Comparison of ENCODE assay signal across 16 cellular contexts in genomic region chr1:185450917-185451316, GRCh38.
DNase-seq lines count a peak whose midpoint lies in the region; ATAC-seq, FAIRE-seq and TF ChIP-seq lines count a peak whose summit lies in the region.
"Had no signal": no experiment of that assay in that cellular context is flagged by ENCODE, and none has a peak within 500 bp of the region (broad histone marks: within the 10 kb centered on the region; RNA-seq: fewer than 3 reads in every experiment).

No MANE protein-coding gene starts in this region.

- no peaks in the 10 kb centered on the region for H3K9me3 ChIP-seq in HepG2 (ENCODE audit: low read length)
- no peaks in the 10 kb centered on the region for H3K9me3 ChIP-seq in right lobe of liver
- H3K9me3 ChIP-seq in colonic mucosa, result no peaks in the 10 kb centered on the region
- H3K9me3 ChIP-seq: SJSA1 had no signal

- CTCF ChIA-PET in HepG2 (lab: Yijun Ruan, JAX; ENCODE audit: low intra/inter-chr PET ratio, low total read pairs), result no interaction called here

- H3K27ac ChIP-seq in HepG2 (ENCODE audit: extremely low read length, insufficient read depth, low read length) (no peak overlapping the region), right lobe of liver (no peak overlapping the region), colonic mucosa (peak overlapping the region; percentile 73)
- H3K27ac ChIP-seq: KMS-11, PC-9 had no signal

- FAIRE-seq in HepG2 (lab: Jason Lieb, UNC), result no peak
- FAIRE-seq: A549, GM19239 had no signal

- intact Hi-C loops in HepG2 (cut with micrococcal nuclease; ENCODE audit: unreplicated experiment) (no loop called here), right lobe of liver (cut with DNase I) (no loop called here), colonic mucosa (cut with DNase I) (no loop called here)

- TF ChIP-seq RAD21 in HepG2 (CRISPR knock-in tag; IDR thresholded peaks at IDR 0.05), result no peak

- H2AFZ ChIP-seq in HepG2 (ENCODE audit: low read length), result no peak overlapping the region
- H2AFZ ChIP-seq: PC-9 had no signal

- no peaks in the 10 kb centered on the region for H4K20me1 ChIP-seq in HepG2 (ENCODE audit: insufficient read depth, low read length)

- no TSS peak for BruUV-seq in HepG2 (replicated peaks; lab: Mats Ljungman, UMichigan)

- WGBS in HepG2 (ENCODE audit: low lambda C conversion rate), result 23% methylated on average over 5 of the region's 5 CpGs
- WGBS in right lobe of liver (ENCODE audit: insufficient coverage, low coverage, low lambda C conversion rate, missing lambda C conversion rate), result 78% methylated on average over 4 of the region's 5 CpGs

- no peak overlapping the region for H3K4me2 ChIP-seq in HepG2 (ENCODE audit: low read depth, low read length)
- H3K4me2 ChIP-seq: A549, KMS-11, PC-9 had no signal

- DNase-seq in HepG2 (ENCODE audit: low spot score) (no peak), right lobe of liver (no peak), colonic mucosa (no peak), iPS-NIHi7 (ENCODE audit: extremely low spot score) (peak; percentile 30), T-helper 1 cell (no peak), GM19240 (ENCODE audit: insufficient read length, low spot score) (no peak), left lobe of liver (ENCODE audit: low spot score) (no peak)
- DNase-seq: NCI-H1436, NCI-H2029, NCI-H774, PC-9 had no signal

- TF ChIP-seq CTCF in HepG2 (CRISPR knock-in tag; IDR thresholded peaks at IDR 0.05) (no peak), right lobe of liver (IDR thresholded peaks at IDR 0.05) (no peak), colonic mucosa (IDR thresholded peaks at IDR 0.05) (no peak)

- POLR2A ChIA-PET in HepG2 (lab: Yijun Ruan, JAX), result no interaction called here

- ATAC-seq in HepG2, result 0 out of 3 replicates have a peak, but pooled peaks have one; percentile 22
- ATAC-seq in right lobe of liver, result no peak
- ATAC-seq in HG02884 (IDR thresholded peaks at IDR 0.05; ENCODE audit: unreplicated experiment), result no peak
- no peak for ATAC-seq in left lobe of liver
- ATAC-seq: A549 had no signal

- no peaks in the 10 kb centered on the region for H3K4me1 ChIP-seq in HepG2 (ENCODE audit: insufficient read depth, low read length)
- H3K4me1 ChIP-seq in right lobe of liver, result no peaks in the 10 kb centered on the region
- H3K4me1 ChIP-seq in colonic mucosa, result no peaks in the 10 kb centered on the region

- no peak overlapping the region for H3K9ac ChIP-seq in HepG2 (ENCODE audit: insufficient read depth, low read depth, low read length)
- no peak overlapping the region for H3K9ac ChIP-seq in colonic mucosa (ENCODE audit: low read depth in 2 of 2, low read length in 2 of 2)
- H3K9ac ChIP-seq: KMS-11 had no signal

- in situ Hi-C loops in HepG2 (cut with HindIII; ENCODE audit: extremely low pct_ligation_motif_present, low pct_unique_long_range_greater_than_20kb), result no loop called here

- H3K27me3 ChIP-seq in HepG2 (ENCODE audit: control insufficient read depth in 1 of 2, insufficient read depth in 2 of 2, low read length in 2 of 2) (no peaks in the 10 kb centered on the region), right lobe of liver (no peaks in the 10 kb centered on the region), colonic mucosa (no peaks in the 10 kb centered on the region)
- H3K27me3 ChIP-seq: SJSA1 had no signal

- TF ChIP-seq EP300 in HepG2 (IDR thresholded peaks at IDR 0.05; ENCODE audit: low read depth in 2 of 2, low read length in 2 of 2) (no peak), HepG2 (CRISPR knock-in tag; IDR thresholded peaks at IDR 0.05; ENCODE audit: borderline replicate concordance) (no peak)

- H3K36me3 ChIP-seq in HepG2 (replicated peaks in 1 of 2; ENCODE audit: control insufficient read depth in 1 of 2, insufficient read depth in 2 of 2, low read length in 2 of 2), result no peaks in the 10 kb centered on the region
- no peaks in the 10 kb centered on the region for H3K36me3 ChIP-seq in right lobe of liver
- H3K36me3 ChIP-seq in colonic mucosa, result no peaks in the 10 kb centered on the region
- H3K36me3 ChIP-seq: SJSA1 had no signal

- TF ChIP-seq POLR2A in HepG2 (IDR thresholded peaks at IDR 0.05; ENCODE audit: insufficient read depth in 1 of 2, low read depth in 2 of 2, low read length in 2 of 2) (no peak), right lobe of liver (IDR thresholded peaks at IDR 0.05) (no peak)

- H3K79me2 ChIP-seq in HepG2 (ENCODE audit: insufficient read depth, low read length), result no peaks in the 10 kb centered on the region

- H3K4me3 ChIP-seq in HepG2 (replicated peaks in 1 of 3; ENCODE audit: insufficient read depth in 1 of 3, low read depth in 2 of 3, low read length in 3 of 3), result no peak overlapping the region
- no peak overlapping the region for H3K4me3 ChIP-seq in right lobe of liver
- no peak overlapping the region for H3K4me3 ChIP-seq in colonic mucosa
- H3K4me3 ChIP-seq: A549, PC-9, SJSA1 had no signal

TF ChIP-seq in HepG2, 621 proteins besides CTCF, POLR2A, EP300 and RAD21:
- no peak for TF ChIP-seq ZNF101 (CRISPR knock-in tag; IDR thresholded peaks at IDR 0.05; ENCODE audit: borderline replicate concordance, low read depth)
- TF ChIP-seq E2F1 (CRISPR knock-in tag; IDR thresholded peaks at IDR 0.05), result no peak
- no peak for TF ChIP-seq FOXK1 (CRISPR knock-in tag; IDR thresholded peaks at IDR 0.05; ENCODE audit: borderline replicate concordance, low read depth)
- no peak for TF ChIP-seq SALL2 (CRISPR knock-in tag; IDR thresholded peaks at IDR 0.05)
- no peak for TF ChIP-seq TCF7 (IDR thresholded peaks at IDR 0.05; ENCODE audit: low read depth)
- no peak for TF ChIP-seq HOXA5 (CRISPR knock-in tag; IDR thresholded peaks at IDR 0.05)
- TF ChIP-seq SETDB1 (CRISPR knock-in tag; IDR thresholded peaks at IDR 0.05; ENCODE audit: borderline replicate concordance), result no peak
- TF ChIP-seq HNRNPUL1 (IDR thresholded peaks at IDR 0.05; ENCODE audit: low read depth, low read length), result no peak
- TF ChIP-seq PRMT3 (CRISPR knock-in tag; IDR thresholded peaks at IDR 0.05; ENCODE audit: borderline replicate concordance, low read depth), result no peak
- no peak for TF ChIP-seq NCOR1 (IDR thresholded peaks at IDR 0.05; ENCODE audit: borderline replicate concordance, low read length)
- no peak for TF ChIP-seq ZNF264 (CRISPR knock-in tag; IDR thresholded peaks at IDR 0.05)
